ENCODE assay signal across 10 cellular contexts in the genomic region with DNA sequence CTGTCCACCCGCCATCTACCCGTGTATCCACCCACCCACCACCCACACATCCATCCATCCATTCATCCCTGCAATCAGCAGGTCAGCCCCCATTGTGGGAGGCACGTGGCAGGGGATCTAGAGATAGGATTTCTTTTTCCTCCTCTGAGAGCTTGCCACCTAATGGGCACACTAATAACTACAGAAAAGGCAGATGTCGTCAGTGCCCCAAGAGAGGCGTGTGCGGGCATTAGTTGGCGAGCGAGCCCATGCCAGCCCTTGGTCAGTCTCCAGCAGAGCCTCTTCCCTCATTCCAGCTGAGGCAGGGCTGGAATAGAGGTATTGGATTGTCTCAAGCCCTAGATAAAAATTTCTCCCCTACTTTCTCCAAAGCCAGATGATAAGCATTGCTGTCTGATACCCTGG. TPM values are rescaled to one million over a fixed set of nuclear protein-coding genes. Genes with fewer than 3 reads are reported as not detected.
DNase-seq lines count a peak whose midpoint lies in the region; TF ChIP-seq lines count a peak whose summit lies in the region.
"Had no signal": no experiment of that assay in that cellular context is flagged by ENCODE, and none has a peak within 500 bp of the region (broad histone marks: within the 10 kb centered on the region; RNA-seq: fewer than 3 reads in every experiment).

No MANE protein-coding gene starts in this region.

- H3K4me3 Mint-ChIP-seq in glutamatergic neuron (ENCODE audit: unreplicated experiment), result no peak overlapping the region

- H3K36me3 Mint-ChIP-seq in glutamatergic neuron (ENCODE audit: unreplicated experiment), result no peaks in the 10 kb centered on the region

- H3K9ac ChIP-seq in BLaER1, result no peak overlapping the region

- H3K4me1 ChIP-seq in BLaER1, result peaks cover 82% of the 10 kb centered on the region
- peaks cover 57% of the 10 kb centered on the region for H3K4me1 ChIP-seq in SJCRH30

- H3K36me3 ChIP-seq in BLaER1 (no peaks in the 10 kb centered on the region), SJCRH30 (no peaks in the 10 kb centered on the region)
- H3K36me3 ChIP-seq: suprapubic skin had no signal

- no peaks in the 10 kb centered on the region for H4K20me1 ChIP-seq in BLaER1

- H3K27me3 ChIP-seq in BLaER1 (no peaks in the 10 kb centered on the region), SJCRH30 (no peaks in the 10 kb centered on the region)

- H3K27me3 Mint-ChIP-seq in glutamatergic neuron (ENCODE audit: unreplicated experiment), result peaks cover 11% of the 10 kb centered on the region

- H3K4me3 ChIP-seq in BLaER1 (no peak overlapping the region), SJCRH30 (no peak overlapping the region)
- H3K4me3 ChIP-seq: suprapubic skin had no signal

- H3K4me2 ChIP-seq in BLaER1, result peak overlapping the region; percentile 41

- no peaks in the 10 kb centered on the region for H3K9me3 Mint-ChIP-seq in glutamatergic neuron (ENCODE audit: unreplicated experiment)

- TF ChIP-seq CTCF in glutamatergic neuron (IDR thresholded peaks at IDR 0.05; ENCODE audit: partially characterized antibody, unreplicated experiment), result no peak

- peaks cover 41% of the 10 kb centered on the region for H3K4me1 Mint-ChIP-seq in glutamatergic neuron (ENCODE audit: low read depth, unreplicated experiment)

- no peak overlapping the region for H3K27ac Mint-ChIP-seq in glutamatergic neuron (ENCODE audit: unreplicated experiment)

- H3K9me3 ChIP-seq in BLaER1 (no peaks in the 10 kb centered on the region), SJCRH30 (replicated peaks) (no peaks in the 10 kb centered on the region)
- H3K9me3 ChIP-seq: suprapubic skin had no signal

- DNase-seq in LHCN-M2 (ENCODE audit: low read depth) (peak; percentile 81), left kidney (ENCODE audit: low read depth, low spot score) (peak; percentile 78), glutamatergic neuron (no peak), GDM1 (lab: John Stamatoyannopoulos, UW) (no peak), OCI-M1 (lab: John Stamatoyannopoulos, UW) (no peak), SJCRH30 (no peak)
- DNase-seq: KG1 had no signal

- H3K27ac ChIP-seq in BLaER1 (no peak overlapping the region), angular gyrus (ENCODE audit: low read depth, low read length) (peak overlapping the region; percentile 1), SJCRH30 (no peak overlapping the region)
- H3K27ac ChIP-seq: suprapubic skin had no signal

RNA-seq across cellular contexts. Expression of gene USP2, which starts 9.7 kb away (rescaled TPM):
- total RNA-seq in LHCN-M2 (2014; rRNA removed), result 1.7 and 4.0 TPM in 2 replicates
- 4.8 TPM for polyA plus RNA-seq in LHCN-M2 (2012)
- 2.6 TPM for total RNA-seq in glutamatergic neuron (ENCODE audit: unreplicated experiment)
- 2.1 and 2.4 TPM in 2 replicates for total RNA-seq in SJCRH30 (2014; rRNA removed; shearing (Covaris generic))

RNA-seq across cellular contexts. Expression of gene MFRP, which starts 25.3 kb away (rescaled TPM):
- total RNA-seq in LHCN-M2 (2014; rRNA removed) (not detected in 2 replicates), glutamatergic neuron (ENCODE audit: unreplicated experiment) (not detected)
- polyA plus RNA-seq in LHCN-M2 (2012), result 0.02 TPM
- not detected in 2 replicates for total RNA-seq in SJCRH30 (2014; rRNA removed; shearing (Covaris generic))

RNA-seq across cellular contexts. Expression of gene C1QTNF5, which starts 31.1 kb away (rescaled TPM):
- total RNA-seq in LHCN-M2 (2014; rRNA removed), result 9.1 and 9.9 TPM in 2 replicates
- 25.0 TPM for polyA plus RNA-seq in LHCN-M2 (2012)
- 0.32 TPM for total RNA-seq in glutamatergic neuron (ENCODE audit: unreplicated experiment)
- total RNA-seq in SJCRH30 (2014; rRNA removed; shearing (Covaris generic)), result 0.85 and 2.0 TPM in 2 replicates

RNA-seq across cellular contexts. Expression of gene RNF26, which starts 37.5 kb away (rescaled TPM):
- total RNA-seq in LHCN-M2 (2014; rRNA removed) (7.3 and 9.3 TPM in 2 replicates), glutamatergic neuron (ENCODE audit: unreplicated experiment) (20.6 TPM)
- polyA plus RNA-seq in LHCN-M2 (2012), result 28.8 TPM
- 8.3 and 10.4 TPM in 2 replicates for total RNA-seq in SJCRH30 (2014; rRNA removed; shearing (Covaris generic))

RNA-seq across cellular contexts. Expression of gene THY1, which starts 51.2 kb away (rescaled TPM):
- total RNA-seq in LHCN-M2 (2014; rRNA removed), result 221 and 333 TPM in 2 replicates
- 445 TPM for polyA plus RNA-seq in LHCN-M2 (2012)
- total RNA-seq in glutamatergic neuron (ENCODE audit: unreplicated experiment), result 22.0 TPM
- total RNA-seq in SJCRH30 (2014; rRNA removed; shearing (Covaris generic)), result 2.5 and 3.8 TPM in 2 replicates

Comparison
In these comparisons a context has a peak if more than half of its experiments do, and no peak if none do; other contexts are left out.
1. DNase-seq: peak in LHCN-M2 (single experiment) and left kidney (single experiment); none in glutamatergic neuron (single experiment), GDM1 (single experiment), OCI-M1 (single experiment) and SJCRH30 (0 of 2).